Comparison of ENCODE assay signal across 8 cellular contexts in the genomic region with DNA sequence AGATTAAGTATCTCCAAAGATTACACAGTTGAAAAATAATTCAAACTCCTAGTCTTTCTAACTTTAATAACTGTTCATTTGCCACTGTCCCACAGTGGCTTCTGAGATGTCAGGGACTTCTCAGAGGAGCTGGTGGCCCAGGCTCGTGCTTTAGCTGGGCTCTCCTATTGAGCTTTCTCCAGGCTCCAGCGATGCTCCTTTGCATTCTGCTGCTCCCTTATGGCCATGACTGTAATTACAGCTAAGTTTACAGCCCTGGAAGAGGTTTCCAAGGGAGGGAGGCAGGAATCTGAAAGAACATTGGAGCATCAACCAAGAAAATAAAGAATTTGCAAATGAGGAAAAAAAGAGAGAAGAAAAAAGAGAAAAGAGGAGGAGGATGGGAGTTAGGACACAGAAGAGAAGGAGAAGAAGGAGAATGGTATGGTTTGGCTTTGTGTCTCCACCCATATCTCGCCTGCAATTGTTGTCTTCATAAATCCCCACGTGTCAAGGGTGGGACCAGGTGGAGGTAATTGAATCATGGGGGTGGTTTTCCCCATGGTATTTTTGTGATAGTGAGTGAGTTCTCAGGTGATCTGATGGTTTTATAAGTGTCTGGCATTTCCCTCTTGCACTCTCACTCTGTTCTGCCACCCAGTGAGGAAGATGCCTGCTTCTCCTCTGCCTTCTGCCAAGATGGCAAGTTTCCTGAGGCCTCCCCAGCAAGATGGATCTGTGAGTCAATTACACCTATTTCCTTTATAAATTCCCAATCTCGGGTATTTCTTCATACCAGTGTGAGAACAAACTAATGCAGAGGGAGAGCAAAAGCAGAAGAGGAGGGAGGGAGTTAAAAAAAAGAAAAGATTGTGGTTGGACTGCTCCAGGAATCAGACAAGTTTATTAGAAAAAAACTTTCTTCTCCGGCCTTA.
A peak's percentile ranks its signal among the peaks of the same experiment; 100 is the strongest.
DNase-seq lines count a peak whose midpoint lies in the region; ATAC-seq and TF ChIP-seq lines count a peak whose summit lies in the region.

No MANE protein-coding gene starts in this region.

- peak overlapping the region; percentile 84 for H2AFZ ChIP-seq in ACC112 (ENCODE audit: low read length, unreplicated experiment)

- no peak overlapping the region for H3K27ac Mint-ChIP-seq in type B pancreatic cell

- no peaks in the 10 kb centered on the region for H3K79me2 ChIP-seq in ACC112 (ENCODE audit: control insufficient read depth, insufficient read depth, low read length, unreplicated experiment)

- peak; percentile 45 for TF ChIP-seq CTCF in GM12865 (IDR thresholded peaks at IDR 0.05; ENCODE audit: insufficient read depth, low read depth, low read length, missing control alignments)
- TF ChIP-seq CTCF in NB4 (IDR thresholded peaks at IDR 0.05; ENCODE audit: low read depth, low read length), result peak; percentile 51
- TF ChIP-seq CTCF in type B pancreatic cell (conservative IDR thresholded peaks at IDR 0.05), result peak; percentile 82

- no peak overlapping the region for H3K4me3 ChIP-seq in ACC112 (ENCODE audit: low read depth, low read length)
- H3K4me3 ChIP-seq in GM12865 (ENCODE audit: low read depth, low read length), result no peak overlapping the region
- H3K4me3 ChIP-seq in NB4 (ENCODE audit: low read depth, low read length), result no peak overlapping the region
- H3K4me3 ChIP-seq in iPS DF 6.9 (ENCODE audit: low read length), result no peak overlapping the region

- TF ChIP-seq POLR2A in NB4 (IDR thresholded peaks at IDR 0.05; ENCODE audit: extremely low read depth, insufficient read length), result no peak

- ATAC-seq in HG02642 (IDR thresholded peaks at IDR 0.05; ENCODE audit: poor library complexity, unreplicated experiment), result peak; percentile 85

- H3K4me1 ChIP-seq in ACC112 (ENCODE audit: control insufficient read depth, insufficient read depth, low read length, unreplicated experiment), result peaks cover 29% of the 10 kb centered on the region
- no peaks in the 10 kb centered on the region for H3K4me1 ChIP-seq in iPS DF 6.9 (ENCODE audit: control insufficient read depth, insufficient read depth, low read length)

- WGBS in iPS DF 6.9 (ENCODE audit: insufficient coverage, insufficient read length), result no CpG with 5 or more reads among the region's 6 CpGs

- peak; percentile 47 for DNase-seq in GM12865 (ENCODE audit: low read depth)
- peak; percentile 45 for DNase-seq in NB4 (ENCODE audit: low read depth)
- peak; percentile 14 for DNase-seq in UCSD-AML1 (lab: John Stamatoyannopoulos, UW; ENCODE audit: unreplicated experiment)
- peak; percentile 54 for DNase-seq in iPS DF 6.9 (ENCODE audit: low read depth, low spot score)
- no peak for DNase-seq in type B pancreatic cell (ENCODE audit: extremely low spot score, unreplicated experiment)
- no peak for DNase-seq in stimulated activated CD4-positive, alpha-beta T cell treated with anti-CD3 and anti-CD28 coated beads, Interleukin-4, amount 100 ng/mL, for 1 hour

- H3K27me3 Mint-ChIP-seq in type B pancreatic cell, result peaks cover 4% of the 10 kb centered on the region

- peaks cover 9% of the 10 kb centered on the region for H3K4me1 Mint-ChIP-seq in type B pancreatic cell (ENCODE audit: unreplicated experiment)

- H3K27ac ChIP-seq in ACC112 (ENCODE audit: low read depth, low read length) (peak overlapping the region; percentile 52), iPS DF 6.9 (ENCODE audit: low read length) (no peak overlapping the region)

- H3K4me3 Mint-ChIP-seq in type B pancreatic cell, result no peak overlapping the region

- no peaks in the 10 kb centered on the region for H3K36me3 Mint-ChIP-seq in type B pancreatic cell

- H3K36me3 ChIP-seq in ACC112 (ENCODE audit: insufficient read depth, low read length) (no peaks in the 10 kb centered on the region; the same call in 1 of the 2 replicates), iPS DF 6.9 (ENCODE audit: control insufficient read depth, insufficient read depth, low read length) (no peaks in the 10 kb centered on the region)

- no peaks in the 10 kb centered on the region for H3K9me3 ChIP-seq in iPS DF 6.9 (ENCODE audit: control insufficient read depth, insufficient read depth, low read length)

- no peaks in the 10 kb centered on the region for H3K9me3 Mint-ChIP-seq in type B pancreatic cell

- H3K27me3 ChIP-seq in ACC112 (ENCODE audit: insufficient read depth, low read length), result no peaks in the 10 kb centered on the region
- H3K27me3 ChIP-seq in iPS DF 6.9 (ENCODE audit: control insufficient read depth, insufficient read depth, low read length), result no peaks in the 10 kb centered on the region

Comparison
In these comparisons a context has a peak if more than half of its experiments do, and no peak if none do; other contexts are left out.
1. DNase-seq: peak in GM12865 (single experiment), NB4 (single experiment), UCSD-AML1 (single experiment) and iPS DF 6.9 (single experiment); none in type B pancreatic cell (single experiment) and stimulated activated CD4-positive, alpha-beta T cell treated with anti-CD3 and anti-CD28 coated beads, Interleukin-4, amount 100 ng/mL, for 1 hour (single experiment).
2. Peak in every context shown above with its lines, with median percentiles within 50 percentile points of each other: CTCF ChIP-seq.